25 cellular contexts compared by ENCODE assay signal in the genomic region with DNA sequence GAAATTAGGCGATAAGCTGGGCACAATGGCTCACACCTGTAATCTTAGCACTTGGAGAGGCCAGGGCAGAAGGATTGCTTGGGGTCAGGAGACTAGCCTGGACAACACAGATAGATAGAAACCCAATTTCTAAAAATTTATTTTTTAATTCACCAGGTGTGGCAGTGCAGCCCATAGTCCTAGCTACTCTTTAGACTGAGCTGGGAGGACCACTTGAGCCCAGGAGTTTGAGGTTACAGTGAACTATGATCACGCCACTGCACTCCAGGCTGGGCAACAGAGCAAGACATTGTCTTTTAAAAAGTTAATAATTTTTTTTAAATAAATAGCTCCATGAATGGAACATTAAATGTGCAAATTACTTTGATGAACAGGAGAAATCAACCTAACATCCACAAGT. TPM values are rescaled to one million over a fixed set of nuclear protein-coding genes. Genes with fewer than 3 reads are reported as not detected.
A peak's percentile ranks its signal among the peaks of the same experiment; 100 is the strongest.
DNase-seq lines count a peak whose midpoint lies in the region; ATAC-seq, FAIRE-seq and TF ChIP-seq lines count a peak whose summit lies in the region.
"Had no signal": no experiment of that assay in that cellular context is flagged by ENCODE, and none has a peak within 500 bp of the region (broad histone marks: within the 10 kb centered on the region; RNA-seq: fewer than 3 reads in every experiment).

No MANE protein-coding gene starts in this region.

- H3K4me3 ChIP-seq in OCI-LY3 (ENCODE audit: low read length) (no peak overlapping the region), K562 (no peak overlapping the region), aorta (ENCODE audit: low read length in 2 of 2) (no peak overlapping the region)
- H3K4me3 ChIP-seq: GM23338 had no signal

- peaks cover 76% of the 10 kb centered on the region for H3K36me3 ChIP-seq in OCI-LY3 (replicated peaks; ENCODE audit: low read depth, low read length)
- peaks cover 80% of the 10 kb centered on the region for H3K36me3 ChIP-seq in K562 (ENCODE audit: control insufficient read depth, insufficient read depth, low read length)
- peaks cover 6 to 12% of the 10 kb centered on the region in 2 donors for H3K36me3 ChIP-seq in aorta (ENCODE audit: control insufficient read depth in 1 of 2, insufficient read depth in 2 of 2, low read length in 1 of 2)

- H3K9me1 ChIP-seq in K562 (ENCODE audit: control insufficient read depth, insufficient read depth, low read length): peaks cover 5% of the 10 kb centered on the region

- H3K27ac ChIP-seq in C4-2B (no peak overlapping the region), OCI-LY3 (ENCODE audit: low read length) (no peak overlapping the region), K562 (ENCODE audit: extremely low read depth, low read depth, low read length) (no peak overlapping the region), aorta (ENCODE audit: low read depth in 1 of 2, low read length in 2 of 2) (no peak overlapping the region)
- no peak overlapping the region for H3K27ac ChIP-seq in CD4-positive, alpha-beta T cell (ENCODE audit: low read depth, low read length)

- peaks cover 26% of the 10 kb centered on the region for H3K4me1 Mint-ChIP-seq in CD4-positive, alpha-beta T cell (ENCODE audit: low read depth)

- no peak for FAIRE-seq in K562 (lab: Jason Lieb, UNC)
- FAIRE-seq: HTR-8/SVneo had no signal

- no peak overlapping the region for H3K4me3 Mint-ChIP-seq in CD4-positive, alpha-beta T cell
- H3K4me3 Mint-ChIP-seq: CD14-positive monocyte, GM23338, T-cell had no signal

- in situ Hi-C loops in K562 (cut with MboI): no loop called here

- POLR2A ChIA-PET in CD4-positive, alpha-beta T cell (lab: Charles Lee): interaction anchor here (1.5 to 2.6 kb wide), 2 partner anchors 8 to 22 kb away, joined by 4 to 14 read pairs; a partner anchor contains a TSS
- POLR2A ChIA-PET in K562 (lab: Yijun Ruan, JAX): interaction anchor here (0.9 to 1.5 kb wide), 4 partner anchors 8 to 885 kb away, joined by 3 to 5 read pairs (median 4); a partner anchor contains a TSS

- H3K9ac ChIP-seq in OCI-LY3 (ENCODE audit: low read length) (no peak overlapping the region), K562 (ENCODE audit: insufficient read depth in 1 of 2, low read depth in 2 of 2, low read length in 2 of 2) (no peak overlapping the region)
- H3K9ac ChIP-seq: SK-N-SH had no signal

- TF ChIP-seq CTCF in C4-2B (conservative IDR thresholded peaks at IDR 0.05): 0 out of 2 replicates have a peak, but pooled peaks have one; percentile 9
- no peak for TF ChIP-seq CTCF in CD4-positive, alpha-beta T cell (IDR thresholded peaks at IDR 0.05)
- peak; percentile 25; the same call in 1 of the 2 replicates for TF ChIP-seq CTCF in OCI-LY3 (IDR thresholded peaks at IDR 0.05; ENCODE audit: low read depth, low read length)
- TF ChIP-seq CTCF in K562 (IDR thresholded peaks at IDR 0.05 in 2 of 3, conservative IDR thresholded peaks at IDR 0.05 in 1 of 3; ENCODE audit: insufficient read depth in 2 of 3, low read depth in 1 of 3, low read length in 3 of 3): peak in 1 of 3 experiments; percentile 6; a peak in 1 of 6 replicates

- no peak overlapping the region for H2AFZ ChIP-seq in OCI-LY3 (ENCODE audit: low read depth, low read length)
- H2AFZ ChIP-seq in K562 (ENCODE audit: low read depth, low read length): no peak overlapping the region
- H2AFZ ChIP-seq: GM23338 had no signal

- TF ChIP-seq EP300 in K562 (IDR thresholded peaks at IDR 0.05; ENCODE audit: low read length): no peak

- H3K27ac Mint-ChIP-seq in CD4-positive, alpha-beta T cell: no peak overlapping the region
- H3K27ac Mint-ChIP-seq: CD14-positive monocyte, GM23338, T-cell had no signal

- peaks cover 79% of the 10 kb centered on the region for H3K36me3 Mint-ChIP-seq in CD4-positive, alpha-beta T cell (ENCODE audit: low read depth)

- H3K9me3 ChIP-seq in CD4-positive, alpha-beta T cell (ENCODE audit: control insufficient read depth, low read length): no peaks in the 10 kb centered on the region
- H3K9me3 ChIP-seq in OCI-LY3 (ENCODE audit: insufficient read depth, low read length): no peaks in the 10 kb centered on the region
- no peaks in the 10 kb centered on the region for H3K9me3 ChIP-seq in K562 (replicated peaks; ENCODE audit: control insufficient read depth, insufficient read depth, low read depth, low read length)
- H3K9me3 ChIP-seq in aorta (ENCODE audit: control insufficient read depth, low read length): no peaks in the 10 kb centered on the region
- H3K9me3 ChIP-seq: Caco-2, SK-N-SH had no signal

- no peaks in the 10 kb centered on the region for H3K9me3 Mint-ChIP-seq in CD4-positive, alpha-beta T cell
- H3K9me3 Mint-ChIP-seq: CD14-positive monocyte, GM23338, IgD-negative memory B cell, T-cell had no signal

- H3K4me2 ChIP-seq in OCI-LY3 (ENCODE audit: low read length): no peak overlapping the region
- H3K4me2 ChIP-seq in K562 (ENCODE audit: insufficient read depth, low read length): no peak overlapping the region
- H3K4me2 ChIP-seq: GM23338, SK-N-SH had no signal

- no peaks in the 10 kb centered on the region for H3K27me3 Mint-ChIP-seq in CD4-positive, alpha-beta T cell
- H3K27me3 Mint-ChIP-seq: IgD-negative memory B cell, T-cell had no signal

- CTCF ChIA-PET in CD4-positive, alpha-beta T cell (lab: Charles Lee): interaction anchor here (0.7 to 1.4 kb wide), 7 partner anchors 16 to 145 kb away, joined by 3 to 6 read pairs (median 3); a partner anchor contains a TSS
- CTCF ChIA-PET in K562 (lab: Yijun Ruan, JAX; ENCODE audit: low intra/inter-chr PET ratio): no interaction called here

- peaks cover 9% of the 10 kb centered on the region for H3K4me1 ChIP-seq in OCI-LY3 (ENCODE audit: low read length)
- no peaks in the 10 kb centered on the region for H3K4me1 ChIP-seq in K562 (replicated peaks in 1 of 2; ENCODE audit: control insufficient read depth in 2 of 2, insufficient read depth in 2 of 2, low read length in 2 of 2)
- no peaks in the 10 kb centered on the region for H3K4me1 ChIP-seq in aorta (ENCODE audit: control insufficient read depth in 1 of 2, insufficient read depth in 2 of 2, low read length in 2 of 2)

- no peak for TF ChIP-seq RAD21 in K562 (CRISPR knock-in tag; conservative IDR thresholded peaks at IDR 0.05 in 1 of 2, IDR thresholded peaks at IDR 0.05 in 1 of 2)

- peak; percentile 29 for ATAC-seq in CD4-positive, alpha-beta T cell (ENCODE audit: poor library complexity)
- ATAC-seq in K562 (peak; percentile 54), aorta (ENCODE audit: low FRiP score) (no peak)
- ATAC-seq: GM23338 had no signal

- 93% methylated on average over 2 of the region's 2 CpGs for WGBS in K562 (ENCODE audit: insufficient coverage, low coverage, missing lambda C conversion rate)
- WGBS in aorta, 2 donors: 95 to 96% methylated on average over 2 of the region's 2 CpGs

- BruUV-seq in K562 (replicated peaks; lab: Mats Ljungman, UMichigan): no TSS peak

- intact Hi-C loops in CD4-positive, alpha-beta T cell (cut with DNase I, micrococcal nuclease): loop anchor here (1.0 to 2.0 kb wide), 2 partner anchors 36 to 37 kb away; no protein-coding TSS in a partner anchor
- intact Hi-C loops in K562 (cut with micrococcal nuclease): no loop called here
- intact Hi-C loops in aorta (cut with DNase I): no loop called here

- no peak for DNase-seq in CD4-positive, alpha-beta T cell
- DNase-seq in K562 (ENCODE audit: extremely low read depth in 1 of 4, low spot score in 3 of 4) (no peak), NCI-H510A (lab: John Stamatoyannopoulos, UW) (no peak), aorta (no peak), midbrain (lab: John Stamatoyannopoulos, UW) (no peak)
- DNase-seq: ACHN, Caco-2, GDM1, HCEC 1CT, NCI-H1105 treated with DMSO at 0.1 percent for 48 hours, NCI-H1694, NCI-H2107, NCI-H226, NCI-H524 treated with DMSO at 0.1 percent for 48 hours, SHP77 treated with DMSO at 0.1 percent for 48 hours, SK-N-SH, T-cell had no signal

- no peaks in the 10 kb centered on the region for H3K27me3 ChIP-seq in CD4-positive, alpha-beta T cell (ENCODE audit: control insufficient read depth, insufficient read depth, low read length)
- H3K27me3 ChIP-seq in OCI-LY3 (ENCODE audit: low read depth, low read length): no peaks in the 10 kb centered on the region
- no peaks in the 10 kb centered on the region for H3K27me3 ChIP-seq in K562 (ENCODE audit: control insufficient read depth in 2 of 2, insufficient read depth in 2 of 2, low read length in 2 of 2)
- no peaks in the 10 kb centered on the region for H3K27me3 ChIP-seq in aorta (ENCODE audit: control insufficient read depth in 1 of 2, insufficient read depth in 2 of 2, low read length in 1 of 2)

- peaks cover 42% of the 10 kb centered on the region for H3K79me2 ChIP-seq in OCI-LY3 (ENCODE audit: low read length)
- no peaks in the 10 kb centered on the region for H3K79me2 ChIP-seq in K562 (ENCODE audit: control insufficient read depth, insufficient read depth, low read length)

- peaks cover 25% of the 10 kb centered on the region for H4K20me1 ChIP-seq in OCI-LY3 (ENCODE audit: insufficient read depth, low read length)
- no peaks in the 10 kb centered on the region for H4K20me1 ChIP-seq in K562 (replicated peaks; ENCODE audit: control insufficient read depth, insufficient read depth, low read length)

- no peak for TF ChIP-seq POLR2A in K562 (conservative IDR thresholded peaks at IDR 0.05)

RNA-seq across cellular contexts. Expression of a gene that starts 8.2 kb away (rescaled TPM):
- total RNA-seq in CD4-positive, alpha-beta T cell: 10 to 100 TPM; 20.4 TPM
- total RNA-seq in K562 (2011; cell fraction: chromatin; rRNA removed; ENCODE audit: low replicate concordance): 31.3 and 42.8 TPM in 2 replicates
- 14.2 and 16.4 TPM in 2 replicates for total RNA-seq in K562 (2011; cell fraction: nucleolus; rRNA removed)
- total RNA-seq in K562 (2011; cell fraction: nucleoplasm; rRNA removed): 17.2 and 19.3 TPM in 2 replicates
- total RNA-seq in K562 (2014; rRNA removed) (7.9 and 10.2 TPM in 2 replicates), K562 (2014; rRNA removed; fragmentation: Illumina TruSeq; extraction: Trizol) (7.5 and 8.6 TPM in 2 replicates), K562 (2015; rRNA removed; fragmentation: Illumina TruSeq; extraction: Trizol) (8.4 and 9.2 TPM in 2 replicates), K562 (2021) (16.9 and 17.8 TPM in 2 replicates), aorta (10 to 100 TPM; 12.1 to 21.3 TPM)
- polyA plus RNA-seq in K562 (2011; rRNA removed) (19.0 and 24.6 TPM in 2 replicates), K562 (2014; fragmentation: Illumina TruSeq; extraction: Trizol) (15.5 and 17.5 TPM in 2 replicates), K562 (2014; fragmentation: Nextera tagmentation; extraction: Ambion mirVana) (1 to 10 TPM; 3.2 to 3.6 TPM), K562 (2014; rRNA removed) (8.7 and 9.7 TPM in 2 replicates), aorta (1 to 10 TPM; 2.6 to 9.2 TPM)
- 18.0 and 21.3 TPM in 2 replicates for polyA plus RNA-seq in K562 (2011; cell fraction: cytosol; rRNA removed)
- polyA plus RNA-seq in K562 (2011; cell fraction: nucleus; rRNA removed): 35.5 and 47.6 TPM in 2 replicates
- polyA plus RNA-seq in K562 (2012): 13.6 and 14.5 TPM in 2 replicates
- 36.5 and 39.7 TPM in 2 replicates for polyA minus RNA-seq in K562 (2011; rRNA and poly(A)+ RNA removed)
- polyA minus RNA-seq in K562 (2011; cell fraction: cytosol; rRNA and poly(A)+ RNA removed): 26.8 and 29.1 TPM in 2 replicates
- 13.2 and 26.0 TPM in 2 replicates for polyA minus RNA-seq in K562 (2011; cell fraction: nucleus; rRNA and poly(A)+ RNA removed)

RNA-seq across cellular contexts. Expression of a gene that starts 52.6 kb away (rescaled TPM):
- total RNA-seq in CD4-positive, alpha-beta T cell: 1 to 10 TPM; 1.8 to 2.0 TPM
- 6.4 and 11.3 TPM in 2 replicates for total RNA-seq in K562 (2011; cell fraction: chromatin; rRNA removed; ENCODE audit: low replicate concordance)
- 7.6 and 7.8 TPM in 2 replicates for total RNA-seq in K562 (2011; cell fraction: nucleolus; rRNA removed)
- total RNA-seq in K562 (2011; cell fraction: nucleoplasm; rRNA removed): 7.9 and 8.0 TPM in 2 replicates
- 0.86 and 1.0 TPM in 2 replicates for total RNA-seq in K562 (2014; rRNA removed)
- 0.87 and 0.99 TPM in 2 replicates for total RNA-seq in K562 (2014; rRNA removed; fragmentation: Illumina TruSeq; extraction: Trizol)
- total RNA-seq in K562 (2015; rRNA removed; fragmentation: Illumina TruSeq; extraction: Trizol): 0.36 TPM in 1 of 2 replicates, not detected in the other
- total RNA-seq in K562 (2021): 0.82 and 0.89 TPM in 2 replicates
- 1.2 and 2.7 TPM in 2 replicates for polyA plus RNA-seq in K562 (2011; rRNA removed)
- 1.4 and 1.6 TPM in 2 replicates for polyA plus RNA-seq in K562 (2011; cell fraction: cytosol; rRNA removed)
- 9.4 and 9.7 TPM in 2 replicates for polyA plus RNA-seq in K562 (2011; cell fraction: nucleus; rRNA removed)
- 0.31 and 0.75 TPM in 2 replicates for polyA plus RNA-seq in K562 (2012)
- 0.86 and 2.1 TPM in 2 replicates for polyA plus RNA-seq in K562 (2014; fragmentation: Illumina TruSeq; extraction: Trizol)
- polyA plus RNA-seq in K562 (2014; fragmentation: Nextera tagmentation; extraction: Ambion mirVana): under 1 TPM; 0.72 to 0.99 TPM
- 1.3 and 3.6 TPM in 2 replicates for polyA plus RNA-seq in K562 (2014; rRNA removed)
- 0.57 and 0.60 TPM in 2 replicates for polyA minus RNA-seq in K562 (2011; rRNA and poly(A)+ RNA removed)
- polyA minus RNA-seq in K562 (2011; cell fraction: cytosol; rRNA and poly(A)+ RNA removed): not detected in 2 replicates
- 2.0 and 3.6 TPM in 2 replicates for polyA minus RNA-seq in K562 (2011; cell fraction: nucleus; rRNA and poly(A)+ RNA removed)
- total RNA-seq in aorta: 1 to 10 TPM in 1 of 2 donors, under 1 TPM in 1; 0.65 to 2.2 TPM
- polyA plus RNA-seq in aorta: 1 to 10 TPM in 1 of 2 donors, not detected in 1; 1.8 TPM
- total RNA-seq: Caco-2, LHCN-M2, RPMI7951 had no signal
- polyA plus RNA-seq: SK-N-SH had no signal

Comparison
In these comparisons a context has a peak if more than half of its experiments do, and no peak if none do; other contexts are left out.
1. intact Hi-C loops: an anchor here in CD4-positive, alpha-beta T cell (1.0 to 2.0 kb wide); none called in K562 and aorta.